19 cellular contexts compared by ENCODE assay signal in the genomic region with DNA sequence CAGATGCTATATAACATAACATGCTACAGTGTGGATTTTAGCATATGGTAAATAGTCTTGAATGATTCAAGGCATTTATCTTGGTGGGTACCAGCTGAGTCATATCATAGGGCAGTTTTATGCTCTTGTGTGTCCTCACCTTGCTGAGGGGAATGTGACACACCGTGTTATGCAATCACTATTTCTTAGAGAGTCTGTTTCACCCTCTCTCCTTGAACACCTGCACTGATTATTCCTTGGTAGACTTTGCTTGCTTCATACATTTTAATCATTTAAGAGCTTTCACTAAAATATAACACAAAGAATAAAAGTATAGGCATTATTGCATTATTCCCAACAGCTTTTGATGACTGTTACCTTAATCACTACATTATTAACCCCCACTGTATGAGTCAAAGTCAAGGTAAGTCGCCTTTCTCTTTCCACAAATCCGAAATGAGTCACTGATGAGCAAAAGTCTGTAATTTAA.
DNase-seq lines count a peak whose midpoint lies in the region; ATAC-seq, FAIRE-seq and TF ChIP-seq lines count a peak whose summit lies in the region.
"Had no signal": no experiment of that assay in that cellular context is flagged by ENCODE, and none has a peak within 500 bp of the region (broad histone marks: within the 10 kb centered on the region; RNA-seq: fewer than 3 reads in every experiment).

No MANE protein-coding gene starts in this region.

- H3K27me3 ChIP-seq in left lung: no peaks in the 10 kb centered on the region
- no peaks in the 10 kb centered on the region for H3K27me3 ChIP-seq in Peyer's patch
- H3K27me3 ChIP-seq: ovary had no signal

- ATAC-seq in left lung: peak; percentile 92
- ATAC-seq: K562, left cardiac atrium had no signal

- H3K4me3 ChIP-seq in left lung (no peak overlapping the region), Peyer's patch (no peak overlapping the region)
- H3K4me3 ChIP-seq: K562, ovary had no signal

- intact Hi-C loops in left lung (cut with DNase I): no loop called here

- peak; percentile 90 for FAIRE-seq in RCC 7860 (lab: Jason Lieb, UNC)
- FAIRE-seq: endothelial cell of umbilical vein, GM18507, K562 had no signal

- no peak for TF ChIP-seq POLR2A in Peyer's patch (IDR thresholded peaks at IDR 0.05)

- TF ChIP-seq CTCF in left lung (IDR thresholded peaks at IDR 0.05): no peak
- TF ChIP-seq CTCF in Peyer's patch (IDR thresholded peaks at IDR 0.05): no peak

- H3K4me1 ChIP-seq in left lung (no peaks in the 10 kb centered on the region), Peyer's patch (no peaks in the 10 kb centered on the region)

- H3K27ac ChIP-seq in cingulate gyrus (ENCODE audit: low read depth, low read length) (peak overlapping the region; percentile 84), left lung (no peak overlapping the region), Peyer's patch (no peak overlapping the region)
- H3K27ac ChIP-seq: ovary had no signal

- in situ Hi-C loops in Caki2 (cut with HindIII; ENCODE audit: low pct_unique_long_range_greater_than_20kb, low sequenced_read_pairs): no loop called here

- H3K9me3 ChIP-seq in left lung (no peaks in the 10 kb centered on the region), Peyer's patch (no peaks in the 10 kb centered on the region)
- H3K9me3 ChIP-seq: ovary had no signal

- H3K36me3 ChIP-seq in left lung: no peaks in the 10 kb centered on the region
- H3K36me3 ChIP-seq in Peyer's patch: no peaks in the 10 kb centered on the region
- H3K36me3 ChIP-seq: ovary had no signal

- DNase-seq in Caki2 (ENCODE audit: low read depth): peak; percentile 21
- DNase-seq in RCC 7860 (ENCODE audit: low spot score): peak; percentile 63
- no peak for DNase-seq in left lung
- no peak for DNase-seq in activated effector memory CD4-positive, alpha-beta T cell treated with anti-CD3 and anti-CD28 coated beads, Interleukin-2, amount 50 U/mL, for 16 hours
- DNase-seq in NCI-H2107 (lab: John Stamatoyannopoulos, UW): no peak
- no peak for DNase-seq in Peyer's patch
- DNase-seq in NCI-H1105 treated with DMSO at 0.1 percent for 48 hours (lab: John Stamatoyannopoulos, UW): no peak
- DNase-seq: activated CD4-positive, alpha-beta T cell treated with anti-CD3 and anti-CD28 coated beads, Interleukin-2, amount 50 U/mL, for 4 hours; activated naive CD8-positive, alpha-beta T cell treated with anti-CD3 and anti-CD28 coated beads, Interleukin-2, amount 10 ng/mL, durations not matched to agents 7 days and 5 days; activated T-cell treated with anti-CD3 and anti-CD28 coated beads, Interleukin-2, amount 50 U/mL, for 24 hours; COR-L47; left cardiac atrium; NCI-H1105; ovary; stimulated activated naive CD4-positive, alpha-beta T cell had no signal

Comparison
In these comparisons a context has a peak if more than half of its experiments do, and no peak if none do; other contexts are left out.
1. DNase-seq: peak in Caki2 (single experiment) and RCC 7860 (single experiment); none in left lung (0 of 2), activated effector memory CD4-positive, alpha-beta T cell treated with anti-CD3 and anti-CD28 coated beads, Interleukin-2, amount 50 U/mL, for 16 hours (single experiment), NCI-H2107 (single experiment), Peyer's patch (0 of 3) and NCI-H1105 treated with DMSO at 0.1 percent for 48 hours (single experiment).